Comparison of ENCODE assay signal across 1 cellular context in genomic region chr2:191557841-191558240, GRCh38.
TF ChIP-seq lines count a peak whose summit lies in the region.

No MANE protein-coding gene starts in this region.

TF ChIP-seq in K562, 482 proteins besides CTCF, POLR2A, EP300 and RAD21 (continued from another document and continues in another):
- TF ChIP-seq THAP12 (CRISPR knock-in tag; IDR thresholded peaks at IDR 0.05) (no peak), ZBTB33 (CRISPR knock-in tag; IDR thresholded peaks at IDR 0.05) (no peak), ZBTB34 (CRISPR knock-in tag; IDR thresholded peaks at IDR 0.05) (no peak), POLR3G (IDR thresholded peaks at IDR 0.05; ENCODE audit: extremely low read depth, insufficient read length, insufficient replicate concordance) (no peak), ZNF316 (IDR thresholded peaks at IDR 0.05) (peak; percentile 33), BMI1 (IDR thresholded peaks at IDR 0.05; ENCODE audit: low read length) (no peak), ZC3H4 (CRISPR knock-in tag; IDR thresholded peaks at IDR 0.05; ENCODE audit: borderline replicate concordance) (no peak), CEBPZ (IDR thresholded peaks at IDR 0.05; ENCODE audit: borderline replicate concordance, low read depth, low read length) (no peak), HDAC1 (IDR thresholded peaks at IDR 0.05) (0 out of 4 replicates have a peak, but pooled peaks of 1 of the 2 experiments have one; percentile 17), NFE2L1 (tag; IDR thresholded peaks at IDR 0.05; ENCODE audit: borderline replicate concordance, low read depth) (no peak), ZNF609 (CRISPR knock-in tag; IDR thresholded peaks at IDR 0.05; ENCODE audit: borderline replicate concordance) (no peak), JUND (IDR thresholded peaks at IDR 0.05; ENCODE audit: borderline replicate concordance, low read depth, low read length) (peak; percentile 46), JUND (tag; IDR thresholded peaks at IDR 0.05; ENCODE audit: borderline replicate concordance, low read depth, low read length) (peak; percentile 33; the same call in 1 of the 3 replicates), GATA2 (CRISPR knock-in tag; IDR thresholded peaks at IDR 0.05) (peak; percentile 33; the same call in 1 of the 2 replicates), HMG20B (CRISPR knock-in tag; IDR thresholded peaks at IDR 0.05) (no peak), NONO (IDR thresholded peaks at IDR 0.05; ENCODE audit: low read depth in 2 of 2, low read length in 1 of 2) (no peak), EGR1 (conservative IDR thresholded peaks at IDR 0.05) (no peak), CBX3 (IDR thresholded peaks at IDR 0.05; ENCODE audit: borderline replicate concordance in 1 of 2, low read length in 2 of 2) (peak in 1 of 2 experiments; percentile 90; a peak in 2 of 3 replicates), POLR2AphosphoS5 (IDR thresholded peaks at IDR 0.05; ENCODE audit: control insufficient read depth, insufficient read depth, low read depth, low read length) (0 out of 2 replicates have a peak, but pooled peaks have one; percentile 49), ZNF311 (CRISPR knock-in tag; IDR thresholded peaks at IDR 0.05) (no peak), ZNF518B (CRISPR knock-in tag; IDR thresholded peaks at IDR 0.05) (no peak), ZNF79 (CRISPR knock-in tag; IDR thresholded peaks at IDR 0.05; ENCODE audit: low read depth) (no peak), PRMT5 (CRISPR knock-in tag; IDR thresholded peaks at IDR 0.05) (no peak), HNRNPK (IDR thresholded peaks at IDR 0.05; ENCODE audit: low read depth, low read length, poor library complexity, severe bottlenecking) (no peak), MEIS2 (IDR thresholded peaks at IDR 0.05; ENCODE audit: partially characterized antibody) (no peak), RFX1 (IDR thresholded peaks at IDR 0.05) (no peak), PTTG1 (tag; IDR thresholded peaks at IDR 0.05; ENCODE audit: low read depth) (no peak), SPI1 (IDR thresholded peaks at IDR 0.05; ENCODE audit: borderline replicate concordance, low read depth, low read length) (no peak), RCOR1 (IDR thresholded peaks at IDR 0.05; ENCODE audit: borderline replicate concordance in 1 of 2, low read depth in 2 of 2, low read length in 2 of 2) (peak in 1 of 2 experiments; percentile 38; a peak in 1 of 4 replicates), HMBOX1 (IDR thresholded peaks at IDR 0.05) (peak; percentile 71; the same call in 1 of the 2 replicates), GATAD2A (IDR thresholded peaks at IDR 0.05) (no peak), IRF2 (CRISPR knock-in tag; IDR thresholded peaks at IDR 0.05) (no peak), HEY1 (CRISPR knock-in tag; IDR thresholded peaks at IDR 0.05; ENCODE audit: borderline replicate concordance) (no peak), NFE2 (IDR thresholded peaks at IDR 0.05; ENCODE audit: low read depth) (peak; percentile 76), ZNF146 (CRISPR knock-in tag; IDR thresholded peaks at IDR 0.05; ENCODE audit: unreplicated experiment) (no peak), MED1 (CRISPR knock-in tag; IDR thresholded peaks at IDR 0.05; ENCODE audit: borderline replicate concordance) (no peak), KAT8 (IDR thresholded peaks at IDR 0.05; ENCODE audit: low read depth) (no peak), SMAD1 (IDR thresholded peaks at IDR 0.05; ENCODE audit: low read depth, low read length, partially characterized antibody) (no peak), HBP1 (CRISPR knock-in tag; IDR thresholded peaks at IDR 0.05) (no peak)
